ENCODE assay signal across 32 cellular contexts in genomic region chr11:96033054-96033453, GRCh38.
DNase-seq lines count a peak whose midpoint lies in the region; ATAC-seq, FAIRE-seq and TF ChIP-seq lines count a peak whose summit lies in the region.
"Had no signal": no experiment of that assay in that cellular context is flagged by ENCODE, and none has a peak within 500 bp of the region (broad histone marks: within the 10 kb centered on the region; RNA-seq: fewer than 3 reads in every experiment).

No MANE protein-coding gene starts in this region.

- H3K27me3 ChIP-seq in astrocyte (ENCODE audit: insufficient read depth, low read length), result no peaks in the 10 kb centered on the region
- H3K27me3 ChIP-seq in subcutaneous abdominal adipose tissue (ENCODE audit: control insufficient read depth in 5 of 5, insufficient read depth in 4 of 5, low read length in 5 of 5), result no peaks in the 10 kb centered on the region
- no peaks in the 10 kb centered on the region for H3K27me3 ChIP-seq in transverse colon
- H3K27me3 ChIP-seq: BLaER1, cardiac muscle cell had no signal

- FAIRE-seq in astrocyte (lab: Jason Lieb, UNC), result no peak
- FAIRE-seq: G401.6, islet of Langerhans had no signal

- H3K4me1 Mint-ChIP-seq in astrocyte (ENCODE audit: low read depth, unreplicated experiment), result peaks cover 47% of the 10 kb centered on the region
- H3K4me1 Mint-ChIP-seq: natural killer cell had no signal

- no peak overlapping the region for H3K4me2 ChIP-seq in astrocyte (ENCODE audit: low read length)
- H3K4me2 ChIP-seq: BLaER1 had no signal

- in situ Hi-C loops in transverse colon (cut with MboI; ENCODE audit: low pct_ligation_motif_present in 1 of 4, low pct_unique_long_range_greater_than_20kb in 1 of 4, low sequenced_read_pairs in 3 of 4), result no loop called here

- TF ChIP-seq EP300 in transverse colon (IDR thresholded peaks at IDR 0.05; ENCODE audit: low read depth), result no peak

- H3K9me3 Mint-ChIP-seq in astrocyte (ENCODE audit: unreplicated experiment), result peaks cover 2% of the 10 kb centered on the region
- H3K9me3 Mint-ChIP-seq: natural killer cell; stimulated activated memory B cell treated with anti-CD40 and anti-IgM and Interleukin-4, amounts not matched to agents 10 μg/mL and 1 μg/mL and 100 μg/mL, for 72 hours had no signal

- DNase-seq in NCI-H226 (peak; percentile 86), astrocyte (ENCODE audit: low read depth) (no peak), left colon (no peak), RWPE1 (ENCODE audit: low spot score) (no peak), transverse colon (no peak)
- DNase-seq: activated CD4-positive, alpha-beta T cell treated with anti-CD3 and anti-CD28 coated beads, Interleukin-2, amount 50 U/mL, for 48 hours; activated CD4-positive, CD25-positive, alpha-beta regulatory T cell treated with anti-CD3 and anti-CD28 coated beads, Interleukin-2, amount 50 U/mL, for 72 hours; activated naive CD4-positive, alpha-beta T cell; activated T-cell treated with anti-CD3 and anti-CD28 coated beads, Interleukin-2, amount 50 U/mL, for 48 hours; COR-L47; DMS53; effector CD8-positive, alpha-beta T cell; H7; left ventricle myocardium superior; midbrain; natural killer cell; NCI-H1105; NCI-H187; NCI-H2171; NCI-H510A treated with DMSO at 0.1 percent for 48 hours; T-helper 2 cell had no signal

- CTCF ChIA-PET in RWPE1 (lab: Yijun Ruan, JAX), result interaction anchor here (0.6 kb wide), 1 partner anchor 8 kb away, joined by 4 read pairs; no protein-coding TSS in a partner anchor

- H3K4me3 ChIP-seq in astrocyte (ENCODE audit: insufficient read depth, low read depth, low read length) (no peak overlapping the region), subcutaneous abdominal adipose tissue (ENCODE audit: low read depth in 1 of 5, low read length in 5 of 5) (no peak overlapping the region), transverse colon (no peak overlapping the region)
- H3K4me3 ChIP-seq: BLaER1, cardiac muscle cell, coronary artery, skin epidermis had no signal

- no peaks in the 10 kb centered on the region for H3K9me3 ChIP-seq in astrocyte (ENCODE audit: insufficient read depth, low read depth, low read length)
- peaks cover 0 to 2% (median 0%) of the 10 kb centered on the region in 5 donors for H3K9me3 ChIP-seq in subcutaneous abdominal adipose tissue (ENCODE audit: control insufficient read depth in 5 of 5, low read length in 5 of 5)
- no peaks in the 10 kb centered on the region for H3K9me3 ChIP-seq in transverse colon
- H3K9me3 ChIP-seq: BLaER1 had no signal

- TF ChIP-seq POLR2A in transverse colon (IDR thresholded peaks at IDR 0.05), result no peak

- no peaks in the 10 kb centered on the region for H3K27me3 Mint-ChIP-seq in astrocyte (ENCODE audit: low read depth, unreplicated experiment)
- H3K27me3 Mint-ChIP-seq: stimulated activated memory B cell treated with anti-CD40 and anti-IgM and Interleukin-4, amounts not matched to agents 10 μg/mL and 1 μg/mL and 100 μg/mL, for 72 hours had no signal

- H3K36me3 ChIP-seq in astrocyte (ENCODE audit: insufficient read depth, low read length) (no peaks in the 10 kb centered on the region), subcutaneous abdominal adipose tissue (ENCODE audit: control insufficient read depth in 5 of 5, insufficient read depth in 5 of 5, low read length in 5 of 5) (no peaks in the 10 kb centered on the region), transverse colon (no peaks in the 10 kb centered on the region)
- H3K36me3 ChIP-seq: BLaER1, cardiac muscle cell had no signal

- H4K20me1 ChIP-seq in astrocyte (ENCODE audit: insufficient read depth, low read length), result peaks cover 6% of the 10 kb centered on the region
- H4K20me1 ChIP-seq: BLaER1 had no signal

- intact Hi-C loops in left colon (cut with DNase I, micrococcal nuclease) (no loop called here), transverse colon (cut with DNase I; ENCODE audit: low total_unique reads) (loop anchor here (5.0 kb wide), 1 partner anchor 521 kb away; no protein-coding TSS in a partner anchor)

- H3K4me1 ChIP-seq in astrocyte (ENCODE audit: insufficient read depth, low read length) (peaks cover 5% of the 10 kb centered on the region), subcutaneous abdominal adipose tissue (ENCODE audit: control insufficient read depth in 5 of 5, insufficient read depth in 5 of 5, low read length in 5 of 5) (peaks cover 0 to 46% (median 36%) of the 10 kb centered on the region in 5 donors), transverse colon (peaks cover 0 to 31% (median 5%) of the 10 kb centered on the region in 4 donors)
- H3K4me1 ChIP-seq: BLaER1 had no signal

- H3K79me2 ChIP-seq in astrocyte (ENCODE audit: insufficient read depth, low read length), result peaks cover 6% of the 10 kb centered on the region

- ATAC-seq in left colon, result peak; percentile 74
- ATAC-seq in HG02981 (IDR thresholded peaks at IDR 0.05; ENCODE audit: unreplicated experiment), result no peak
- ATAC-seq in GM19023 (IDR thresholded peaks at IDR 0.05; ENCODE audit: unreplicated experiment), result no peak
- ATAC-seq: natural killer cell; stimulated activated memory B cell treated with anti-CD40 and anti-IgM and Interleukin-4, amounts not matched to agents 10 μg/mL and 1 μg/mL and 100 μg/mL, for 72 hours had no signal

- H3K9ac ChIP-seq in astrocyte (ENCODE audit: low read length) (no peak overlapping the region), subcutaneous abdominal adipose tissue (ENCODE audit: low read length in 5 of 5) (no peak overlapping the region)
- H3K9ac ChIP-seq: BLaER1 had no signal

- TF ChIP-seq CTCF in astrocyte (IDR thresholded peaks at IDR 0.05; ENCODE audit: insufficient read depth, low read depth, low read length) (no peak), RWPE1 (conservative IDR thresholded peaks at IDR 0.05; ENCODE audit: low read depth) (no peak), transverse colon (IDR thresholded peaks at IDR 0.05) (no peak)

- POLR2A ChIA-PET in RWPE1 (lab: Yijun Ruan, JAX; ENCODE audit: low non-redundant PET), result no interaction called here

- no peak overlapping the region for H3K4me3 Mint-ChIP-seq in astrocyte (ENCODE audit: unreplicated experiment)
- H3K4me3 Mint-ChIP-seq: natural killer cell; stimulated activated memory B cell treated with anti-CD40 and anti-IgM and Interleukin-4, amounts not matched to agents 10 μg/mL and 1 μg/mL and 100 μg/mL, for 72 hours had no signal

- H3K36me3 Mint-ChIP-seq in astrocyte (ENCODE audit: low read depth, unreplicated experiment), result peaks cover 1% of the 10 kb centered on the region
- H3K36me3 Mint-ChIP-seq: natural killer cell had no signal

- H3K27ac ChIP-seq in astrocyte (ENCODE audit: low read depth, low read length) (no peak overlapping the region), subcutaneous abdominal adipose tissue (ENCODE audit: low read depth, low read length) (peak overlapping the region; percentile 59), RWPE1 (no peak overlapping the region), transverse colon (no peak overlapping the region)
- H3K27ac ChIP-seq: BLaER1, cardiac muscle cell, coronary artery, epithelial cell of prostate had no signal

- no peak overlapping the region for H2AFZ ChIP-seq in astrocyte (ENCODE audit: low read depth, low read length)

- H3K27ac Mint-ChIP-seq in astrocyte (ENCODE audit: unreplicated experiment), result peak overlapping the region; percentile 77
- H3K27ac Mint-ChIP-seq: natural killer cell; stimulated activated memory B cell treated with anti-CD40 and anti-IgM and Interleukin-4, amounts not matched to agents 10 μg/mL and 1 μg/mL and 100 μg/mL, for 72 hours had no signal
